In genomic region chr14:104642540-104642868, GRCh38 we compare ENCODE assay signal across 2 cellular contexts.
TF ChIP-seq lines count a peak whose summit lies in the region.

No MANE protein-coding gene starts in this region.

TF ChIP-seq in HepG2, 621 proteins besides CTCF, POLR2A, EP300 and RAD21:
- no peak for TF ChIP-seq MLX (CRISPR knock-in tag; IDR thresholded peaks at IDR 0.05)
- no peak for TF ChIP-seq GTF2F1 (IDR thresholded peaks at IDR 0.05; ENCODE audit: low read length)
- TF ChIP-seq ZNF207 (IDR thresholded peaks at IDR 0.05; ENCODE audit: borderline replicate concordance), result no peak
- TF ChIP-seq ZNF687 (CRISPR knock-in tag; IDR thresholded peaks at IDR 0.05), result 0 out of 2 replicates have a peak, but pooled peaks have one; percentile 4

TF ChIP-seq in HEK293T, 16 proteins besides CTCF, POLR2A, EP300 and RAD21:
- TF ChIP-seq L3MBTL2 (conservative IDR thresholded peaks at IDR 0.05), result no peak
- no peak for TF ChIP-seq SP1 (IDR thresholded peaks at IDR 0.05)
